16 cellular contexts compared by ENCODE assay signal in genomic region chr20:40218296-40218955, GRCh38.
"Had no signal": no experiment of that assay in that cellular context is flagged by ENCODE, and none has a peak within 500 bp of the region (broad histone marks: within the 10 kb centered on the region; RNA-seq: fewer than 3 reads in every experiment).

No MANE protein-coding gene starts in this region.

- H3K4me3 Mint-ChIP-seq: activated naive CD8-positive, alpha-beta T cell; endodermal cell; immature natural killer cell; T-helper 17 cell had no signal

- H3K27ac ChIP-seq: brain microvascular endothelial cell, left lung, sigmoid colon, suprapubic skin, upper lobe of right lung had no signal

- H3K9me3 Mint-ChIP-seq: endodermal cell had no signal

- H3K36me3 Mint-ChIP-seq: activated naive CD8-positive, alpha-beta T cell; immature natural killer cell had no signal

- H3K4me3 ChIP-seq: left lung, sigmoid colon, suprapubic skin, upper lobe of right lung had no signal

- H3K4me1 ChIP-seq: left lung, sigmoid colon, suprapubic skin, upper lobe of right lung had no signal

- H3K4me1 Mint-ChIP-seq: immature natural killer cell, T-helper 17 cell had no signal

- H3K27ac Mint-ChIP-seq: activated naive CD8-positive, alpha-beta T cell; endodermal cell; immature natural killer cell; T-helper 17 cell had no signal

- H3K36me3 ChIP-seq: brain microvascular endothelial cell, left lung, sigmoid colon, suprapubic skin, upper lobe of right lung had no signal

- H3K27me3 Mint-ChIP-seq: T-helper 17 cell had no signal

- H3K9me3 ChIP-seq: left lung, sigmoid colon, suprapubic skin, upper lobe of right lung had no signal

- ATAC-seq: left lung, T-helper 17 cell, upper lobe of right lung had no signal

- H3K27me3 ChIP-seq: brain microvascular endothelial cell, left lung, sigmoid colon, suprapubic skin, upper lobe of right lung had no signal

- DNase-seq: activated effector memory CD4-positive, alpha-beta T cell treated with anti-CD3 and anti-CD28 coated beads, Interleukin-2, amount 50 U/mL, for 16 hours; activated T-cell treated with anti-CD3 and anti-CD28 coated beads, Interleukin-2, amount 50 U/mL, for 1 hour; brain microvascular endothelial cell; cerebellar nuclear complex; dermis blood vessel endothelial cell; endodermal cell; erythroblast; immature natural killer cell; left lung; sigmoid colon; stimulated activated CD4-positive, alpha-beta T cell treated with anti-CD3 and anti-CD28 coated beads, Interleukin-12 subunit alpha, Interleukin-12 subunit beta, amount 100 ng/mL, for 4 hours; stimulated activated naive CD4-positive, alpha-beta T cell; T-helper 17 cell; upper lobe of right lung had no signal
